ENCODE assay signal across 25 cellular contexts in genomic region chr19:18860302-18860700, GRCh38. TPM values are rescaled to one million over a fixed set of nuclear protein-coding genes. Genes with fewer than 3 reads are reported as not detected.
A peak's percentile ranks its signal among the peaks of the same experiment; 100 is the strongest.
DNase-seq lines count a peak whose midpoint lies in the region; ATAC-seq and TF ChIP-seq lines count a peak whose summit lies in the region.
"Had no signal": no experiment of that assay in that cellular context is flagged by ENCODE, and none has a peak within 500 bp of the region (broad histone marks: within the 10 kb centered on the region; RNA-seq: fewer than 3 reads in every experiment).

No MANE protein-coding gene starts in this region.

- H2AFZ ChIP-seq in OCI-LY3 (ENCODE audit: low read depth, low read length) (no peak overlapping the region), mammary epithelial cell (ENCODE audit: low read depth, low read length) (no peak overlapping the region)
- H2AFZ ChIP-seq: GM23248 had no signal

- BruUV-seq in mammary epithelial cell (replicated peaks; lab: Mats Ljungman, UMichigan), result no TSS peak

- no peak overlapping the region for H3K4me3 ChIP-seq in BLaER1 treated with 17β-estradiol and CSF1 and Interleukin-3, amounts not matched to agents 10 nM and 100 nM
- no peak overlapping the region for H3K4me3 ChIP-seq in OCI-LY3 (ENCODE audit: low read length)
- no peak overlapping the region for H3K4me3 ChIP-seq in colonic mucosa
- H3K4me3 ChIP-seq in gastrocnemius medialis, result no peak overlapping the region
- no peak overlapping the region for H3K4me3 ChIP-seq in H7 (ENCODE audit: insufficient read depth, low read depth, low read length)
- H3K4me3 ChIP-seq in mammary epithelial cell (replicated peaks in 1 of 3; ENCODE audit: insufficient read depth in 1 of 3, low read depth in 2 of 3, low read length in 3 of 3), result no peak overlapping the region
- H3K4me3 ChIP-seq: A549, GM23248, K562 had no signal

- DNase-seq in colonic mucosa (peak; percentile 14), gastrocnemius medialis (no peak), H7 (no peak), mammary epithelial cell (no peak)
- DNase-seq: CD8-positive, alpha-beta memory T cell; DMS 273 treated with DMSO at 0.1 percent for 48 hours; DMS79 treated with DMSO at 0.1 percent for 48 hours; GF-D8; GM23248; H9; NCI-H1048; NCI-H1417; NCI-H1694; NCI-H2081; NCI-H2227 treated with DMSO at 0.1 percent for 48 hours; NCI-H526 treated with DMSO at 0.1 percent for 48 hours; SK-N-SH; SW 1271 had no signal

- H3K36me3 ChIP-seq in BLaER1 treated with 17β-estradiol and CSF1 and Interleukin-3, amounts not matched to agents 10 nM and 100 nM, result peaks cover 100% of the 10 kb centered on the region in 11 experiments
- peaks cover 84% of the 10 kb centered on the region for H3K36me3 ChIP-seq in OCI-LY3 (replicated peaks; ENCODE audit: low read depth, low read length)
- H3K36me3 ChIP-seq in colonic mucosa, result peaks cover 58% of the 10 kb centered on the region
- peaks cover 0 to 99% of the 10 kb centered on the region in 2 donors for H3K36me3 ChIP-seq in gastrocnemius medialis
- peaks cover 72% of the 10 kb centered on the region for H3K36me3 ChIP-seq in H7 (replicated peaks; ENCODE audit: control insufficient read depth, insufficient read depth, low read length)
- H3K36me3 ChIP-seq in mammary epithelial cell (ENCODE audit: insufficient read depth, low read length), result peaks cover 51% of the 10 kb centered on the region

- peaks cover 31 to 42% (median 37%) of the 10 kb centered on the region in 10 experiments for H3K4me1 ChIP-seq in BLaER1 treated with 17β-estradiol and CSF1 and Interleukin-3, amounts not matched to agents 10 nM and 100 nM
- H3K4me1 ChIP-seq in OCI-LY3 (ENCODE audit: low read length) (peaks cover 19% of the 10 kb centered on the region), colonic mucosa (no peaks in the 10 kb centered on the region), gastrocnemius medialis (peaks cover 0 to 14% of the 10 kb centered on the region in 2 donors), mammary epithelial cell (ENCODE audit: insufficient read depth, low read length) (peaks cover 7% of the 10 kb centered on the region)
- H3K4me1 ChIP-seq: A549 had no signal

- no peak for TF ChIP-seq POLR2A in gastrocnemius medialis (IDR thresholded peaks at IDR 0.05)

- peak overlapping the region in 6 of 11 experiments; percentile 7 to 38 (median 11); a peak in 5 of 22 replicates for H3K9ac ChIP-seq in BLaER1 treated with 17β-estradiol and CSF1 and Interleukin-3, amounts not matched to agents 10 nM and 100 nM
- H3K9ac ChIP-seq in OCI-LY3 (ENCODE audit: low read length), result no peak overlapping the region
- no peak overlapping the region for H3K9ac ChIP-seq in colonic mucosa (ENCODE audit: low read depth in 2 of 2, low read length in 2 of 2)
- no peak overlapping the region for H3K9ac ChIP-seq in mammary epithelial cell (ENCODE audit: insufficient read depth, low read length)
- H3K9ac ChIP-seq: GM23248, SK-N-SH had no signal

- H3K79me2 ChIP-seq in OCI-LY3 (ENCODE audit: low read length), result peaks cover 12% of the 10 kb centered on the region; the same call in 1 of the 2 replicates
- peaks cover 37% of the 10 kb centered on the region for H3K79me2 ChIP-seq in mammary epithelial cell (ENCODE audit: insufficient read depth, low read length)

- dilution Hi-C loops in mammary epithelial cell (cut with HindIII; ENCODE audit: low sequenced_read_pairs), result no loop called here

- H3K4me2 ChIP-seq in BLaER1 treated with 17β-estradiol and CSF1 and Interleukin-3, amounts not matched to agents 10 nM and 100 nM, result peak overlapping the region; percentile 16 to 65 (median 46); a peak in 20 of 22 replicates
- H3K4me2 ChIP-seq in OCI-LY3 (ENCODE audit: low read length), result no peak overlapping the region
- H3K4me2 ChIP-seq in mammary epithelial cell (ENCODE audit: insufficient read depth, low read depth, low read length), result no peak overlapping the region
- H3K4me2 ChIP-seq: A549, SK-N-SH had no signal

- intact Hi-C loops in colonic mucosa (cut with DNase I) (no loop called here), gastrocnemius medialis (cut with DNase I; ENCODE audit: low total_unique reads) (no loop called here), mammary epithelial cell (cut with micrococcal nuclease) (no loop called here)

- 71% methylated on average over 11 of the region's 11 CpGs for WGBS in mammary epithelial cell (ENCODE audit: low coverage, missing lambda C conversion rate)

- H4K20me1 ChIP-seq in BLaER1 treated with 17β-estradiol and CSF1 and Interleukin-3, amounts not matched to agents 10 nM and 100 nM, result peaks cover 76 to 100% (median 93%) of the 10 kb centered on the region in 11 experiments; a peak in 21 of 22 replicates
- H4K20me1 ChIP-seq in OCI-LY3 (ENCODE audit: insufficient read depth, low read length) (no peaks in the 10 kb centered on the region; the same call in 1 of the 2 replicates), mammary epithelial cell (ENCODE audit: insufficient read depth, low read length) (no peaks in the 10 kb centered on the region)

- H3K27ac ChIP-seq in BLaER1 treated with 17β-estradiol and CSF1 and Interleukin-3, amounts not matched to agents 10 nM and 100 nM, result peak overlapping the region in 5 of 11 experiments; percentile 4 to 13 (median 6); a peak in 3 of 22 replicates
- peak overlapping the region; percentile 20; the same call in 1 of the 2 replicates for H3K27ac ChIP-seq in OCI-LY3 (ENCODE audit: low read length)
- no peak overlapping the region for H3K27ac ChIP-seq in colonic mucosa
- H3K27ac ChIP-seq in gastrocnemius medialis, result peak overlapping the region; percentile 4 to 70 (median 26)
- no peak overlapping the region for H3K27ac ChIP-seq in mammary epithelial cell (ENCODE audit: insufficient read depth, low read depth, low read length)
- H3K27ac ChIP-seq: A549, GM23248 had no signal

- CTCF ChIA-PET in mammary epithelial cell (lab: Charles Lee; ENCODE audit: low non-redundant PET), result no interaction called here

- in situ Hi-C loops in gastrocnemius medialis (cut with MboI; ENCODE audit: low sequenced_read_pairs in 4 of 4), result no loop called here
- in situ Hi-C loops in mammary epithelial cell (cut with MboI; ENCODE audit: low sequenced_read_pairs in 2 of 2), result no loop called here

- H3K9me3 ChIP-seq in BLaER1 treated with 17β-estradiol and CSF1 and Interleukin-3, amounts not matched to agents 10 nM and 100 nM (replicated peaks in 1 of 11), result no peaks in the 10 kb centered on the region
- H3K9me3 ChIP-seq in OCI-LY3 (ENCODE audit: insufficient read depth, low read length) (no peaks in the 10 kb centered on the region), colonic mucosa (no peaks in the 10 kb centered on the region), gastrocnemius medialis (no peaks in the 10 kb centered on the region), mammary epithelial cell (replicated peaks; ENCODE audit: insufficient read depth, low read length) (no peaks in the 10 kb centered on the region)
- H3K9me3 ChIP-seq: A549, SK-N-SH had no signal

- TF ChIP-seq CTCF in OCI-LY3 (IDR thresholded peaks at IDR 0.05; ENCODE audit: low read depth, low read length), result no peak
- no peak for TF ChIP-seq CTCF in colonic mucosa (IDR thresholded peaks at IDR 0.05)
- TF ChIP-seq CTCF in gastrocnemius medialis (IDR thresholded peaks at IDR 0.05 in 4 of 5, conservative IDR thresholded peaks at IDR 0.05 in 1 of 5), result no peak
- TF ChIP-seq CTCF in mammary epithelial cell (conservative IDR thresholded peaks at IDR 0.05 in 1 of 2, IDR thresholded peaks at IDR 0.05 in 1 of 2; ENCODE audit: extremely low read depth in 1 of 2, insufficient read depth in 1 of 2, low read depth in 1 of 2, low read length in 2 of 2), result no peak

- H3K27me3 ChIP-seq in BLaER1 treated with 17β-estradiol and CSF1 and Interleukin-3, amounts not matched to agents 10 nM and 100 nM, result no peaks in the 10 kb centered on the region
- H3K27me3 ChIP-seq in OCI-LY3 (ENCODE audit: low read depth, low read length) (no peaks in the 10 kb centered on the region), colonic mucosa (no peaks in the 10 kb centered on the region), gastrocnemius medialis (no peaks in the 10 kb centered on the region), H7 (ENCODE audit: control insufficient read depth, insufficient read depth, low read length) (no peaks in the 10 kb centered on the region), mammary epithelial cell (ENCODE audit: insufficient read depth, low read length) (no peaks in the 10 kb centered on the region)

- no peak for ATAC-seq in gastrocnemius medialis
- ATAC-seq in HG02852 (IDR thresholded peaks at IDR 0.05; ENCODE audit: unreplicated experiment), result no peak
- ATAC-seq: A549, K562, Panc1 had no signal

RNA-seq across cellular contexts. Expression of gene UPF1, which starts 28.5 kb away (rescaled TPM):
- total RNA-seq in colonic mucosa (100 to 1,000 TPM in 1 of 2 donors, 10 to 100 TPM in 1; 77.5 to 113 TPM), gastrocnemius medialis (10 to 100 TPM; 26.0 to 64.9 (median 46.4) TPM), mammary epithelial cell (10 to 100 TPM; 74.5 to 82.0 TPM)
- 92.6 and 95.8 TPM in 2 replicates for total RNA-seq in H7 (2014; rRNA removed; shearing (Covaris generic))
- 49.9 TPM for polyA plus RNA-seq in mammary epithelial cell
- polyA minus RNA-seq in mammary epithelial cell, result 163 TPM

RNA-seq across cellular contexts. Expression of gene CERS1, which starts 35.7 kb away (rescaled TPM):
- total RNA-seq in colonic mucosa (under 1 TPM; 0.15 to 0.58 TPM), gastrocnemius medialis (1 to 10 TPM; 1.1 to 6.9 (median 3.3) TPM), mammary epithelial cell (1 to 10 TPM in 1 of 2 donors, under 1 TPM in 1; 0.33 to 1.4 TPM)
- total RNA-seq in H7 (2014; rRNA removed; shearing (Covaris generic)), result 7.8 and 8.5 TPM in 2 replicates
- polyA plus RNA-seq in mammary epithelial cell, result 0.65 TPM
- not detected for polyA minus RNA-seq in mammary epithelial cell
- total RNA-seq: CD8-positive, alpha-beta memory T cell had no signal
- polyA plus RNA-seq: CD14-positive monocyte; CD8-positive, alpha-beta memory T cell had no signal

RNA-seq across cellular contexts. Expression of gene COPE, which starts 58.9 kb away (rescaled TPM):
- total RNA-seq in colonic mucosa (100 to 1,000 TPM; 218 to 295 TPM), gastrocnemius medialis (100 to 1,000 TPM; 169 to 229 (median 203) TPM), mammary epithelial cell (100 to 1,000 TPM; 180 to 226 TPM)
- total RNA-seq in H7 (2014; rRNA removed; shearing (Covaris generic)), result 253 and 306 TPM in 2 replicates
- polyA plus RNA-seq in mammary epithelial cell, result 248 TPM
- polyA minus RNA-seq in mammary epithelial cell, result 75.2 TPM

RNA-seq across cellular contexts. Expression of gene DDX49, which starts 59.2 kb away (rescaled TPM):
- total RNA-seq in colonic mucosa (10 to 100 TPM; 31.1 to 57.8 TPM), gastrocnemius medialis (10 to 100 TPM; 40.6 to 60.1 (median 44.2) TPM), mammary epithelial cell (10 to 100 TPM; 44.2 to 47.7 TPM)
- 44.7 and 63.1 TPM in 2 replicates for total RNA-seq in H7 (2014; rRNA removed; shearing (Covaris generic))
- 44.4 TPM for polyA plus RNA-seq in mammary epithelial cell
- 27.9 TPM for polyA minus RNA-seq in mammary epithelial cell

Comparison
In these comparisons a context has a peak if more than half of its experiments do, and no peak if none do; other contexts are left out.
1. H3K27ac ChIP-seq: peak in OCI-LY3 (single experiment) and gastrocnemius medialis (4 of 4); none in colonic mucosa (single experiment) and mammary epithelial cell (single experiment).
2. H3K4me2 ChIP-seq: peak in BLaER1 treated with 17β-estradiol and CSF1 and Interleukin-3, amounts not matched to agents 10 nM and 100 nM (11 of 11); none in OCI-LY3 (single experiment) and mammary epithelial cell (single experiment).
3. H3K9ac ChIP-seq: peak in BLaER1 treated with 17β-estradiol and CSF1 and Interleukin-3, amounts not matched to agents 10 nM and 100 nM (6 of 11); none in OCI-LY3 (single experiment), colonic mucosa (0 of 2) and mammary epithelial cell (single experiment).